15 cellular contexts compared by ENCODE assay signal in the genomic region with DNA sequence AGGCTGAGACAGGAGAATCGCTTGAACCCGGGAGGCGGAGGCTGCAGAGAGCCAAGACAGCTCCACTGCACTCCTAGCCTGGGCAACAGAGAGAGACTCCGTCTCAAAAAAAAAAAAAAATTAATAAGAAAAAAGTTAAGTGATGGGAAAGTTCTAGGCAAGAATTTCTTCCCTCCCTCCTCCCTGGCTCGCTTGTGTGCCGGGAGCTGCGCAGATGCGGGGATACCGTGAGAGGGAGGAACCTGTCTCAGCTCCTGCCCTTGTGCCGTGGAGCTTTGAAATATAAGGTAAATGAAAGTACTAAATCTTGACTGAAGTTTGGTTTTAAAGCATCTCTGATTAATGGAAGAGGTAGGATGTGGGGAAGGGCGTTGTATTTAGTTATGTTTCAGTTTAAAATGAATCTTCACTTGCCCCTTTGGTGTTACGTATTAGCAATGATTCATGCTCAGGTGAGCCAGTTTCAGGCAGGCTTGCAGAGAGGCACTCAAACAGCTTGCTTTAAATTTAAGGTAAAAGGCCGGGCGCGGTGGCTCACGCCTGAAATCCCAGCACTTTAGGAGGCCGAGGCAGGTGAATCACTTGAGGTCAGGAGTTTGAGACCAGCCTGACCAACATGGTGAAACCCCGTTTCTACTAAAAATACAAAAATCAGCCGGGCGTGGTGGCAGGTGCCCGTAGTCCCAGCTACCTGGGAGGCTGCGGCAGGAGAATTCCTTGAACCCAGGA. TPM values are rescaled to one million over a fixed set of nuclear protein-coding genes. Genes with fewer than 3 reads are reported as not detected.
DNase-seq lines count a peak whose midpoint lies in the region; ATAC-seq and TF ChIP-seq lines count a peak whose summit lies in the region.
"Had no signal": no experiment of that assay in that cellular context is flagged by ENCODE, and none has a peak within 500 bp of the region (broad histone marks: within the 10 kb centered on the region; RNA-seq: fewer than 3 reads in every experiment).

No MANE protein-coding gene starts in this region.

- H3K9me3 Mint-ChIP-seq in neural progenitor cell, result peaks cover 2% of the 10 kb centered on the region
- H3K9me3 Mint-ChIP-seq: activated CD4-positive, alpha-beta memory T cell treated with anti-CD3 and anti-CD28 coated beads for 36 hours had no signal

- H3K4me3 ChIP-seq in H7 (ENCODE audit: insufficient read depth, low read depth, low read length) (no peak overlapping the region), neural progenitor cell (no peak overlapping the region), PC-3 (ENCODE audit: low read length) (no peak overlapping the region)

- H3K79me2 ChIP-seq in neural progenitor cell (ENCODE audit: low read depth) (peaks cover 24% of the 10 kb centered on the region), PC-3 (ENCODE audit: low read length) (peaks cover 22% of the 10 kb centered on the region)

- peaks cover 4% of the 10 kb centered on the region for H4K20me1 ChIP-seq in neural progenitor cell (ENCODE audit: low read depth)
- H4K20me1 ChIP-seq in PC-3 (ENCODE audit: low read length), result no peaks in the 10 kb centered on the region

- H3K27ac ChIP-seq in caudate nucleus (ENCODE audit: low read depth, low read length), result no peak overlapping the region
- no peak overlapping the region for H3K27ac ChIP-seq in neural progenitor cell
- no peak overlapping the region for H3K27ac ChIP-seq in PC-3 (ENCODE audit: low read length)
- H3K27ac ChIP-seq: SJCRH30 had no signal

- no peak for TF ChIP-seq CTCF in neural progenitor cell (IDR thresholded peaks at IDR 0.05)
- TF ChIP-seq CTCF in PC-3 (conservative IDR thresholded peaks at IDR 0.05; ENCODE audit: low read depth, low read length), result no peak

- peaks cover 4% of the 10 kb centered on the region for H3K36me3 Mint-ChIP-seq in neural progenitor cell

- no TSS peak for BruUV-seq in PC-3 (replicated peaks; lab: Mats Ljungman, UMichigan)

- POLR2A ChIA-PET in PC-3 (lab: Charles Lee; ENCODE audit: unreplicated experiment), result interaction anchor here (0.7 kb wide), 1 partner anchor 168 kb away, joined by 17 read pairs; no protein-coding TSS in a partner anchor

- peaks cover 21% of the 10 kb centered on the region for H3K4me1 Mint-ChIP-seq in neural progenitor cell

- H3K27ac Mint-ChIP-seq in neural progenitor cell, result no peak overlapping the region

- H3K27me3 ChIP-seq in H7 (ENCODE audit: control insufficient read depth, insufficient read depth, low read length) (no peaks in the 10 kb centered on the region), neural progenitor cell (no peaks in the 10 kb centered on the region), PC-3 (ENCODE audit: low read length) (no peaks in the 10 kb centered on the region)
- H3K27me3 ChIP-seq: brain microvascular endothelial cell, SJCRH30 had no signal

- H3K9me2 ChIP-seq in PC-3 (replicated peaks; ENCODE audit: low read length), result no peaks in the 10 kb centered on the region

- CTCF ChIA-PET in PC-3 (lab: Charles Lee), result interaction anchor here (0.6 kb wide), 1 partner anchor 23 kb away, joined by 7 read pairs; no protein-coding TSS in a partner anchor

- peaks cover 6% of the 10 kb centered on the region for H3K4me1 ChIP-seq in neural progenitor cell
- H3K4me1 ChIP-seq in PC-3 (ENCODE audit: insufficient read depth, low read length), result peaks cover 5% of the 10 kb centered on the region
- H3K4me1 ChIP-seq: SJCRH30 had no signal

- ATAC-seq in PC-3, result no peak

- DNase-seq in DMS53 (lab: John Stamatoyannopoulos, UW) (peak; percentile 5), DMS53 treated with DMSO at 0.1 percent for 48 hours (lab: John Stamatoyannopoulos, UW; ENCODE audit: unreplicated experiment) (no peak), H7 (peak; percentile 19), caudate nucleus (lab: John Stamatoyannopoulos, UW) (peak in 38 of 61 donors; percentile 3 to 76 (median 16)), neural progenitor cell (ENCODE audit: low spot score) (no peak), PC-3 (no peak), HT-29 (ENCODE audit: low spot score) (no peak)
- no peak for DNase-seq in stimulated activated CD4-positive, alpha-beta T cell treated with anti-CD3 and anti-CD28 coated beads, Interleukin-4, amount 100 ng/mL, for 1 hour
- DNase-seq: activated CD4-positive, alpha-beta memory T cell treated with anti-CD3 and anti-CD28 coated beads for 36 hours; activated gamma-delta T cell; brain microvascular endothelial cell; NCI-H187; NCI-H446 treated with DMSO at 0.1 percent for 48 hours; retina; SJCRH30 had no signal

- H3K27me3 Mint-ChIP-seq in neural progenitor cell (ENCODE audit: insufficient read depth, low read depth), result no peaks in the 10 kb centered on the region
- H3K27me3 Mint-ChIP-seq: activated CD4-positive, alpha-beta memory T cell treated with anti-CD3 and anti-CD28 coated beads for 36 hours had no signal

- H3F3A ChIP-seq in neural progenitor cell (ENCODE audit: low read depth), result peaks cover 4% of the 10 kb centered on the region
- H3F3A ChIP-seq in PC-3 (ENCODE audit: low read length, unreplicated experiment), result no peaks in the 10 kb centered on the region

- intact Hi-C loops in PC-3 (cut with micrococcal nuclease), result no loop called here

- H3K36me3 ChIP-seq in H7 (replicated peaks; ENCODE audit: control insufficient read depth, insufficient read depth, low read length), result no peaks in the 10 kb centered on the region
- H3K36me3 ChIP-seq in neural progenitor cell, result no peaks in the 10 kb centered on the region
- H3K36me3 ChIP-seq in PC-3 (ENCODE audit: low read depth, low read length), result no peaks in the 10 kb centered on the region
- H3K36me3 ChIP-seq: brain microvascular endothelial cell, SJCRH30 had no signal

- H3K4me3 Mint-ChIP-seq in neural progenitor cell, result peak overlapping the region; percentile 72

- no peak overlapping the region for H3K4me2 ChIP-seq in neural progenitor cell
- no peak overlapping the region for H3K4me2 ChIP-seq in PC-3 (ENCODE audit: low read length)

- no peak overlapping the region for H2AFZ ChIP-seq in neural progenitor cell (replicated peaks)
- H2AFZ ChIP-seq in PC-3 (ENCODE audit: low read length), result no peak overlapping the region

- no peaks in the 10 kb centered on the region for H3K9me3 ChIP-seq in neural progenitor cell (ENCODE audit: low read depth)
- no peaks in the 10 kb centered on the region for H3K9me3 ChIP-seq in PC-3 (ENCODE audit: low read length)
- H3K9me3 ChIP-seq: SJCRH30 had no signal

- H3K9ac ChIP-seq in neural progenitor cell (no peak overlapping the region), PC-3 (ENCODE audit: low read length) (no peak overlapping the region)

RNA-seq across cellular contexts. Expression of a gene that starts 1.4 kb away (rescaled TPM):
- total RNA-seq in H7 (2014; rRNA removed; shearing (Covaris generic)), result 26.1 and 31.8 TPM in 2 replicates
- total RNA-seq in neural progenitor cell (ENCODE audit: low replicate concordance), result 43.0 and 56.9 TPM in 2 replicates
- total RNA-seq in PC-3 (2014; rRNA removed), result 24.6 and 27.0 TPM in 2 replicates
- total RNA-seq in HT-29 (2014; rRNA removed; shearing (Covaris generic)), result 4.5 and 5.2 TPM in 2 replicates

RNA-seq across cellular contexts. Expression of a gene that starts 30.5 kb away (rescaled TPM):
- 0.24 and 2.5 TPM in 2 replicates for total RNA-seq in H7 (2014; rRNA removed; shearing (Covaris generic))
- total RNA-seq in neural progenitor cell (ENCODE audit: low replicate concordance) (12.5 and 16.3 TPM in 2 replicates), PC-3 (2014; rRNA removed) (11.2 and 18.7 TPM in 2 replicates)
- 6.7 and 10.4 TPM in 2 replicates for total RNA-seq in HT-29 (2014; rRNA removed; shearing (Covaris generic))

RNA-seq across cellular contexts. Expression of a gene that starts 31.4 kb away (rescaled TPM):
- total RNA-seq in H7 (2014; rRNA removed; shearing (Covaris generic)), result 0.21 and 0.26 TPM in 2 replicates
- 0.69 and 1.3 TPM in 2 replicates for total RNA-seq in neural progenitor cell (ENCODE audit: low replicate concordance)
- 0.40 and 0.44 TPM in 2 replicates for total RNA-seq in PC-3 (2014; rRNA removed)
- 0.13 and 0.61 TPM in 2 replicates for total RNA-seq in HT-29 (2014; rRNA removed; shearing (Covaris generic))

RNA-seq across cellular contexts. Expression of a gene that starts 44.4 kb away (rescaled TPM):
- 0.22 and 0.28 TPM in 2 replicates for total RNA-seq in H7 (2014; rRNA removed; shearing (Covaris generic))
- total RNA-seq in neural progenitor cell (ENCODE audit: low replicate concordance), result 0.93 and 2.0 TPM in 2 replicates
- total RNA-seq in PC-3 (2014; rRNA removed), result 0.62 TPM in 1 of 2 replicates, not detected in the other
- not detected in 2 replicates for total RNA-seq in HT-29 (2014; rRNA removed; shearing (Covaris generic))
- total RNA-seq: SJCRH30 had no signal

Comparison
In these comparisons a context has a peak if more than half of its experiments do, and no peak if none do; other contexts are left out.
1. DNase-seq: peak in DMS53 (single experiment), H7 (single experiment) and caudate nucleus (38 of 61); none in DMS53 treated with DMSO at 0.1 percent for 48 hours (single experiment), neural progenitor cell (single experiment), PC-3 (single experiment), HT-29 (single experiment) and stimulated activated CD4-positive, alpha-beta T cell treated with anti-CD3 and anti-CD28 coated beads, Interleukin-4, amount 100 ng/mL, for 1 hour (single experiment).